Comparison of ENCODE assay signal across 8 cellular contexts in genomic region chr7:12403287-12404181, GRCh38. TPM values are rescaled to one million over a fixed set of nuclear protein-coding genes. Genes with fewer than 3 reads are reported as not detected.
DNase-seq lines count a peak whose midpoint lies in the region; ATAC-seq and TF ChIP-seq lines count a peak whose summit lies in the region.

VWDE (minus strand) TSS chr7:12403865; CDS start chr7:12403716, 149 bp downstream.

- peak; percentile 51 for ATAC-seq in HG02970 (IDR thresholded peaks at IDR 0.05; ENCODE audit: low FRiP score, unreplicated experiment)
- ATAC-seq in activated CD8-positive, alpha-beta T cell treated with anti-CD3 and anti-CD28 coated beads, Interleukin-2, amount 10 ng/mL, durations not matched to agents 7 days and 5 days, result peak; percentile 94

- TF ChIP-seq CTCF in epithelial cell of esophagus (IDR thresholded peaks at IDR 0.05; ENCODE audit: insufficient read depth, low read depth, low read length, missing control alignments) (no peak), nephron progenitor cell (IDR thresholded peaks at IDR 0.05) (no peak), testis (IDR thresholded peaks at IDR 0.05) (no peak)

- no peak for TF ChIP-seq POLR2A in testis (IDR thresholded peaks at IDR 0.05)

- CTCF ChIA-PET in activated CD8-positive, alpha-beta T cell treated with anti-CD3 and anti-CD28 coated beads, Interleukin-2, amount 10 ng/mL, durations not matched to agents 7 days and 5 days (lab: Charles Lee), result interaction anchor here (2.0 kb wide), 1 partner anchor 30 kb away, joined by 8 read pairs; no protein-coding TSS in a partner anchor

- H3K4me3 ChIP-seq in epithelial cell of esophagus (ENCODE audit: low read length), result peak within 1 kb of the TSS; percentile 88
- H3K4me3 ChIP-seq in testis, result peak within 1 kb of the TSS; percentile 45 to 62

- no peaks in the 10 kb centered on the region for H3K36me3 ChIP-seq in testis (ENCODE audit: low read depth, missing control alignments)

- POLR2A ChIA-PET in activated CD8-positive, alpha-beta T cell treated with anti-CD3 and anti-CD28 coated beads, Interleukin-2, amount 10 ng/mL, durations not matched to agents 7 days and 5 days (lab: Charles Lee), result no interaction called here

- DNase-seq in GDM1 (lab: John Stamatoyannopoulos, UW) (peak; percentile 43), NCI-H510A (lab: John Stamatoyannopoulos, UW) (peak; percentile 71), epithelial cell of esophagus (ENCODE audit: low read depth) (peak; percentile 62), nephron progenitor cell (peak; percentile 64), testis (peak; percentile 52)
- DNase-seq in activated CD8-positive, alpha-beta T cell treated with anti-CD3 and anti-CD28 coated beads, Interleukin-2, amount 10 ng/mL, durations not matched to agents 7 days and 5 days, result peak; percentile 72
- DNase-seq in effector CD8-positive, alpha-beta T cell (lab: John Stamatoyannopoulos, UW), result no peak

- no peaks in the 10 kb centered on the region for H3K9me3 ChIP-seq in testis

- H3K36me3 Mint-ChIP-seq in activated CD8-positive, alpha-beta T cell treated with anti-CD3 and anti-CD28 coated beads, Interleukin-2, amount 10 ng/mL, durations not matched to agents 7 days and 5 days (ENCODE audit: low read depth), result no peaks in the 10 kb centered on the region
- H3K36me3 Mint-ChIP-seq in nephron progenitor cell (ENCODE audit: low read depth), result peaks cover under 1% of the 10 kb centered on the region

- intact Hi-C loops in testis (cut with DNase I; ENCODE audit: low total_unique reads), result no loop called here

- H3K27ac ChIP-seq in testis, result no peak within 1 kb of the TSS

- peak within 1 kb of the TSS; percentile 84 for H3K4me3 Mint-ChIP-seq in activated CD8-positive, alpha-beta T cell treated with anti-CD3 and anti-CD28 coated beads, Interleukin-2, amount 10 ng/mL, durations not matched to agents 7 days and 5 days
- peak within 1 kb of the TSS; percentile 90 for H3K4me3 Mint-ChIP-seq in nephron progenitor cell

- H3K4me1 ChIP-seq in testis, result no peaks in the 10 kb centered on the region

- WGBS in testis, 2 donors, result 1% methylated on average over 11 to 43 of the region's 54 CpGs

- H3K9me3 Mint-ChIP-seq in activated CD8-positive, alpha-beta T cell treated with anti-CD3 and anti-CD28 coated beads, Interleukin-2, amount 10 ng/mL, durations not matched to agents 7 days and 5 days (ENCODE audit: insufficient read depth), result peaks cover under 1% of the 10 kb centered on the region
- peaks cover 5% of the 10 kb centered on the region for H3K9me3 Mint-ChIP-seq in nephron progenitor cell

- H3K27ac Mint-ChIP-seq in activated CD8-positive, alpha-beta T cell treated with anti-CD3 and anti-CD28 coated beads, Interleukin-2, amount 10 ng/mL, durations not matched to agents 7 days and 5 days, result peak within 1 kb of the TSS; percentile 86
- no peak within 1 kb of the TSS for H3K27ac Mint-ChIP-seq in nephron progenitor cell

- H3K27me3 Mint-ChIP-seq in activated CD8-positive, alpha-beta T cell treated with anti-CD3 and anti-CD28 coated beads, Interleukin-2, amount 10 ng/mL, durations not matched to agents 7 days and 5 days (ENCODE audit: low read depth), result peaks cover 24% of the 10 kb centered on the region
- H3K27me3 Mint-ChIP-seq in nephron progenitor cell (ENCODE audit: low read depth, poor library complexity), result peaks cover 47% of the 10 kb centered on the region

- H3K4me1 Mint-ChIP-seq in activated CD8-positive, alpha-beta T cell treated with anti-CD3 and anti-CD28 coated beads, Interleukin-2, amount 10 ng/mL, durations not matched to agents 7 days and 5 days (ENCODE audit: low read depth), result peaks cover 22% of the 10 kb centered on the region
- peaks cover 23% of the 10 kb centered on the region for H3K4me1 Mint-ChIP-seq in nephron progenitor cell

- H3K27me3 ChIP-seq in testis, result no peaks in the 10 kb centered on the region

RNA-seq across cellular contexts. Expression of gene VWDE, which starts in this region (rescaled TPM):
- total RNA-seq in activated CD8-positive, alpha-beta T cell treated with anti-CD3 and anti-CD28 coated beads, Interleukin-2, amount 10 ng/mL, durations not matched to agents 7 days and 5 days, result 1 to 10 TPM; 3.2 to 4.4 TPM
- 1 to 10 TPM; 3.3 to 6.6 TPM for total RNA-seq in testis
- 0.45 TPM for polyA plus RNA-seq in testis (ENCODE audit: insufficient read depth, low read depth, low replicate concordance)
